1 cellular context compared by ENCODE assay signal in the genomic region with DNA sequence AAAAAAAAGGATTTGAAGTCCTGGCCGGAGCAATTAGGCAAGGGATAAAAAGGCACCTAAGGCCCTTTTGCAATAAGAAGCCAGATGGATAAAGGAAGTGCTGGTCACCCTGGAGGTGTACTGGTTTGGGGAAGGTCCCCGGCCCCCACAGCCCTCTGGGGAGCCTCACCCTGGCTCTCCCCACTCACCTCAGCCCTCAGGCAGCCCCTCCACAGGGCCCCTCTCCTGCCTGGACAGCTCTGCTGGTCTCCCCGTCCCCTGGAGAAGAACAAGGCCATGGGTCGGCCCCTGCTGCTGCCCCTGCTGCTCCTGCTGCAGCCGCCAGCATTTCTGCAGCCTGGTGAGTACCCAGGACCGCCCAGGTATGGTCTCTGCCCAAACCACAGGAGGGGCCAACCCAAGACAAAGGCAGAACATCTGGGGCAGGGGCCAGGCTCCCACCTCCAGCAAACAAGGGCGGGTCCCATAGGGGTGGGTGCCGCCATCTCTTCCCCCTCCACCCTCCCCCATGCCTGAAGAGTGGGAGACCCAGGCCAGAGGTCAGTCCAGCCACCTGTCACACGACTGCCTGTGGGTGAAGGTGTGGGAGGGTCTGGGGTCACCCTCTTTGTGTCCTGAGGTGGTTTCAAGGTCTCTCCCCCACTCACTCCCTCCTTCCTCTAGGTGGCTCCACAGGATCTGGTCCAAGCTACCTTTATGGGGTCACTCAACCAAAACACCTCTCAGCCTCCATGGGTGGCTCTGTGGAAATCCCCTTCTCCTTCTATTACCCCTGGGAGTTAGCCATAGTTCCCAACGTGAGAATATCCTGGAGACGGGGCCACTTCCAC.
A peak's percentile ranks its signal among the peaks of the same experiment; 100 is the strongest.
TF ChIP-seq lines count a peak whose summit lies in the region.

A gene (plus strand): TSS at position 91 of the 830 bp plus-strand sequence. CDS start 186 bp downstream, at position 277.

TF ChIP-seq in GM12878, 131 proteins besides CTCF, POLR2A, EP300 and RAD21 (continues in another document):
- TF ChIP-seq, protein P1, sequence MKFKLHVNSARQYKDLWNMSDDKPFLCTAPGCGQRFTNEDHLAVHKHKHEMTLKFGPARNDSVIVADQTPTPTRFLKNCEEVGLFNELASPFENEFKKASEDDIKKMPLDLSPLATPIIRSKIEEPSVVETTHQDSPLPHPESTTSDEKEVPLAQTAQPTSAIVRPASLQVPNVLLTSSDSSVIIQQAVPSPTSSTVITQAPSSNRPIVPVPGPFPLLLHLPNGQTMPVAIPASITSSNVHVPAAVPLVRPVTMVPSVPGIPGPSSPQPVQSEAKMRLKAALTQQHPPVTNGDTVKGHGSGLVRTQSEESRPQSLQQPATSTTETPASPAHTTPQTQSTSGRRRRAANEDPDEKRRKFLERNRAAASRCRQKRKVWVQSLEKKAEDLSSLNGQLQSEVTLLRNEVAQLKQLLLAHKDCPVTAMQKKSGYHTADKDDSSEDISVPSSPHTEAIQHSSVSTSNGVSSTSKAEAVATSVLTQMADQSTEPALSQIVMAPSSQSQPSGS (IDR thresholded peaks at IDR 0.05; ENCODE audit: low read length) = no peak
- TF ChIP-seq NBN (IDR thresholded peaks at IDR 0.05) (peak; percentile 27; the same call in 1 of the 2 replicates), BRCA1 (IDR thresholded peaks at IDR 0.05; ENCODE audit: low read depth, low read length) (no peak), PAX5 (IDR thresholded peaks at IDR 0.05; ENCODE audit: borderline replicate concordance, low read depth, low read length) (peak; percentile 46; the same call in 1 of the 2 replicates), ZNF384 (IDR thresholded peaks at IDR 0.05; ENCODE audit: borderline replicate concordance, low read depth, low read length) (no peak), MXI1 (IDR thresholded peaks at IDR 0.05; ENCODE audit: low read depth, low read length) (no peak), TBL1XR1 (IDR thresholded peaks at IDR 0.05; ENCODE audit: low read depth, low read length) (no peak), MEF2B (IDR thresholded peaks at IDR 0.05; ENCODE audit: partially characterized antibody, poor library complexity, severe bottlenecking) (peak; percentile 92), SPI1 (IDR thresholded peaks at IDR 0.05; ENCODE audit: borderline replicate concordance, insufficient read depth, low read depth, low read length) (no peak), SREBF2 (IDR thresholded peaks at IDR 0.05; ENCODE audit: low read length) (no peak), SP1 (IDR thresholded peaks at IDR 0.05; ENCODE audit: low read depth, low read length) (no peak), YBX1 (IDR thresholded peaks at IDR 0.05) (no peak), RCOR1 (conservative IDR thresholded peaks at IDR 0.05; ENCODE audit: low read depth, low read length) (no peak), ZNF24 (IDR thresholded peaks at IDR 0.05) (no peak), PAX8 (IDR thresholded peaks at IDR 0.05) (no peak), IKZF2 (IDR thresholded peaks at IDR 0.05) (peak in 1 of 2 experiments; percentile 64; a peak in 2 of 4 replicates), POLR2AphosphoS2 (IDR thresholded peaks at IDR 0.05; ENCODE audit: low read depth, low read length) (no peak), MYC (IDR thresholded peaks at IDR 0.05; ENCODE audit: insufficient read depth, insufficient read length, insufficient replicate concordance, low read length, severe bottlenecking) (no peak), BACH1 (IDR thresholded peaks at IDR 0.05; ENCODE audit: borderline replicate concordance) (no peak), MTA3 (IDR thresholded peaks at IDR 0.05; ENCODE audit: borderline replicate concordance, low read length) (no peak), SIN3A (IDR thresholded peaks at IDR 0.05; ENCODE audit: low read depth, low read length) (no peak), BHLHE40 (IDR thresholded peaks at IDR 0.05; ENCODE audit: borderline replicate concordance in 1 of 2, low read depth in 2 of 2, low read length in 1 of 2) (peak in 1 of 2 experiments; percentile 20; a peak in 1 of 4 replicates), KAT2A (conservative IDR thresholded peaks at IDR 0.05; ENCODE audit: control insufficient read depth, low read depth, low read length) (no peak), EED (IDR thresholded peaks at IDR 0.05; ENCODE audit: low read depth) (no peak), RELA (IDR thresholded peaks at IDR 0.05; ENCODE audit: borderline replicate concordance, partially characterized antibody) (peak; percentile 90), NFXL1 (IDR thresholded peaks at IDR 0.05; ENCODE audit: borderline replicate concordance) (no peak), EZH2 (IDR thresholded peaks at IDR 0.05; ENCODE audit: borderline replicate concordance, control insufficient read depth, low read depth, low read length) (no peak), ZBED1 (IDR thresholded peaks at IDR 0.05; ENCODE audit: borderline replicate concordance) (no peak), NFYA (IDR thresholded peaks at IDR 0.05; ENCODE audit: borderline replicate concordance, low read depth, low read length) (no peak), SUZ12 (IDR thresholded peaks at IDR 0.05; ENCODE audit: unreplicated experiment) (no peak)
- TF ChIP-seq, protein P2, sequence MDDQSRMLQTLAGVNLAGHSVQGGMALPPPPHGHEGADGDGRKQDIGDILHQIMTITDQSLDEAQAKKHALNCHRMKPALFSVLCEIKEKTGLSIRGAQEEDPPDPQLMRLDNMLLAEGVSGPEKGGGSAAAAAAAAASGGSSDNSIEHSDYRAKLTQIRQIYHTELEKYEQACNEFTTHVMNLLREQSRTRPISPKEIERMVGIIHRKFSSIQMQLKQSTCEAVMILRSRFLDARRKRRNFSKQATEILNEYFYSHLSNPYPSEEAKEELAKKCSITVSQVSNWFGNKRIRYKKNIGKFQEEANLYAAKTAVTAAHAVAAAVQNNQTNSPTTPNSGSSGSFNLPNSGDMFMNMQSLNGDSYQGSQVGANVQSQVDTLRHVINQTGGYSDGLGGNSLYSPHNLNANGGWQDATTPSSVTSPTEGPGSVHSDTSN (IDR thresholded peaks at IDR 0.05; ENCODE audit: insufficient replicate concordance, low read depth, low read length) = no peak
- TF ChIP-seq, protein P3, sequence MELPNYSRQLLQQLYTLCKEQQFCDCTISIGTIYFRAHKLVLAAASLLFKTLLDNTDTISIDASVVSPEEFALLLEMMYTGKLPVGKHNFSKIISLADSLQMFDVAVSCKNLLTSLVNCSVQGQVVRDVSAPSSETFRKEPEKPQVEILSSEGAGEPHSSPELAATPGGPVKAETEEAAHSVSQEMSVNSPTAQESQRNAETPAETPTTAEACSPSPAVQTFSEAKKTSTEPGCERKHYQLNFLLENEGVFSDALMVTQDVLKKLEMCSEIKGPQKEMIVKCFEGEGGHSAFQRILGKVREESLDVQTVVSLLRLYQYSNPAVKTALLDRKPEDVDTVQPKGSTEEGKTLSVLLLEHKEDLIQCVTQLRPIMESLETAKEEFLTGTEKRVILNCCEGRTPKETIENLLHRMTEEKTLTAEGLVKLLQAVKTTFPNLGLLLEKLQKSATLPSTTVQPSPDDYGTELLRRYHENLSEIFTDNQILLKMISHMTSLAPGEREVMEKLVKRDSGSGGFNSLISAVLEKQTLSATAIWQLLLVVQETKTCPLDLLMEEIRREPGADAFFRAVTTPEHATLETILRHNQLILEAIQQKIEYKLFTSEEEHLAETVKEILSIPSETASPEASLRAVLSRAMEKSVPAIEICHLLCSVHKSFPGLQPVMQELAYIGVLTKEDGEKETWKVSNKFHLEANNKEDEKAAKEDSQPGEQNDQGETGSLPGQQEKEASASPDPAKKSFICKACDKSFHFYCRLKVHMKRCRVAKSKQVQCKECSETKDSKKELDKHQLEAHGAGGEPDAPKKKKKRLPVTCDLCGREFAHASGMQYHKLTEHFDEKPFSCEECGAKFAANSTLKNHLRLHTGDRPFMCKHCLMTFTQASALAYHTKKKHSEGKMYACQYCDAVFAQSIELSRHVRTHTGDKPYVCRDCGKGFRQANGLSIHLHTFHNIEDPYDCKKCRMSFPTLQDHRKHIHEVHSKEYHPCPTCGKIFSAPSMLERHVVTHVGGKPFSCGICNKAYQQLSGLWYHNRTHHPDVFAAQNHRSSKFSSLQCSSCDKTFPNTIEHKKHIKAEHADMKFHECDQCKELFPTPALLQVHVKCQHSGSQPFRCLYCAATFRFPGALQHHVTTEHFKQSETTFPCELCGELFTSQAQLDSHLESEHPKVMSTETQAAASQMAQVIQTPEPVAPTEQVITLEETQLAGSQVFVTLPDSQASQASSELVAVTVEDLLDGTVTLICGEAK (IDR thresholded peaks at IDR 0.05; ENCODE audit: borderline replicate concordance) = no peak
- TF ChIP-seq, protein P4, sequence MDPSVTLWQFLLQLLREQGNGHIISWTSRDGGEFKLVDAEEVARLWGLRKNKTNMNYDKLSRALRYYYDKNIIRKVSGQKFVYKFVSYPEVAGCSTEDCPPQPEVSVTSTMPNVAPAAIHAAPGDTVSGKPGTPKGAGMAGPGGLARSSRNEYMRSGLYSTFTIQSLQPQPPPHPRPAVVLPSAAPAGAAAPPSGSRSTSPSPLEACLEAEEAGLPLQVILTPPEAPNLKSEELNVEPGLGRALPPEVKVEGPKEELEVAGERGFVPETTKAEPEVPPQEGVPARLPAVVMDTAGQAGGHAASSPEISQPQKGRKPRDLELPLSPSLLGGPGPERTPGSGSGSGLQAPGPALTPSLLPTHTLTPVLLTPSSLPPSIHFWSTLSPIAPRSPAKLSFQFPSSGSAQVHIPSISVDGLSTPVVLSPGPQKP (IDR thresholded peaks at IDR 0.05; ENCODE audit: low read depth, low read length) = no peak
- TF ChIP-seq, protein P5, sequence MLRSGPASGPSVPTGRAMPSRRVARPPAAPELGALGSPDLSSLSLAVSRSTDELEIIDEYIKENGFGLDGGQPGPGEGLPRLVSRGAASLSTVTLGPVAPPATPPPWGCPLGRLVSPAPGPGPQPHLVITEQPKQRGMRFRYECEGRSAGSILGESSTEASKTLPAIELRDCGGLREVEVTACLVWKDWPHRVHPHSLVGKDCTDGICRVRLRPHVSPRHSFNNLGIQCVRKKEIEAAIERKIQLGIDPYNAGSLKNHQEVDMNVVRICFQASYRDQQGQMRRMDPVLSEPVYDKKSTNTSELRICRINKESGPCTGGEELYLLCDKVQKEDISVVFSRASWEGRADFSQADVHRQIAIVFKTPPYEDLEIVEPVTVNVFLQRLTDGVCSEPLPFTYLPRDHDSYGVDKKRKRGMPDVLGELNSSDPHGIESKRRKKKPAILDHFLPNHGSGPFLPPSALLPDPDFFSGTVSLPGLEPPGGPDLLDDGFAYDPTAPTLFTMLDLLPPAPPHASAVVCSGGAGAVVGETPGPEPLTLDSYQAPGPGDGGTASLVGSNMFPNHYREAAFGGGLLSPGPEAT (IDR thresholded peaks at IDR 0.05; ENCODE audit: low read depth) = peak; percentile 86
- TF ChIP-seq, protein P6, sequence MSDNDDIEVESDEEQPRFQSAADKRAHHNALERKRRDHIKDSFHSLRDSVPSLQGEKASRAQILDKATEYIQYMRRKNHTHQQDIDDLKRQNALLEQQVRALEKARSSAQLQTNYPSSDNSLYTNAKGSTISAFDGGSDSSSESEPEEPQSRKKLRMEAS (IDR thresholded peaks at IDR 0.05; ENCODE audit: low read depth, low read length) = no peak
- TF ChIP-seq, protein P7, sequence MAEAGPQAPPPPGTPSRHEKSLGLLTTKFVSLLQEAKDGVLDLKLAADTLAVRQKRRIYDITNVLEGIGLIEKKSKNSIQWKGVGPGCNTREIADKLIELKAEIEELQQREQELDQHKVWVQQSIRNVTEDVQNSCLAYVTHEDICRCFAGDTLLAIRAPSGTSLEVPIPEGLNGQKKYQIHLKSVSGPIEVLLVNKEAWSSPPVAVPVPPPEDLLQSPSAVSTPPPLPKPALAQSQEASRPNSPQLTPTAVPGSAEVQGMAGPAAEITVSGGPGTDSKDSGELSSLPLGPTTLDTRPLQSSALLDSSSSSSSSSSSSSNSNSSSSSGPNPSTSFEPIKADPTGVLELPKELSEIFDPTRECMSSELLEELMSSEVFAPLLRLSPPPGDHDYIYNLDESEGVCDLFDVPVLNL (IDR thresholded peaks at IDR 0.05; ENCODE audit: low read depth, low read length) = no peak
- TF ChIP-seq, protein P8, sequence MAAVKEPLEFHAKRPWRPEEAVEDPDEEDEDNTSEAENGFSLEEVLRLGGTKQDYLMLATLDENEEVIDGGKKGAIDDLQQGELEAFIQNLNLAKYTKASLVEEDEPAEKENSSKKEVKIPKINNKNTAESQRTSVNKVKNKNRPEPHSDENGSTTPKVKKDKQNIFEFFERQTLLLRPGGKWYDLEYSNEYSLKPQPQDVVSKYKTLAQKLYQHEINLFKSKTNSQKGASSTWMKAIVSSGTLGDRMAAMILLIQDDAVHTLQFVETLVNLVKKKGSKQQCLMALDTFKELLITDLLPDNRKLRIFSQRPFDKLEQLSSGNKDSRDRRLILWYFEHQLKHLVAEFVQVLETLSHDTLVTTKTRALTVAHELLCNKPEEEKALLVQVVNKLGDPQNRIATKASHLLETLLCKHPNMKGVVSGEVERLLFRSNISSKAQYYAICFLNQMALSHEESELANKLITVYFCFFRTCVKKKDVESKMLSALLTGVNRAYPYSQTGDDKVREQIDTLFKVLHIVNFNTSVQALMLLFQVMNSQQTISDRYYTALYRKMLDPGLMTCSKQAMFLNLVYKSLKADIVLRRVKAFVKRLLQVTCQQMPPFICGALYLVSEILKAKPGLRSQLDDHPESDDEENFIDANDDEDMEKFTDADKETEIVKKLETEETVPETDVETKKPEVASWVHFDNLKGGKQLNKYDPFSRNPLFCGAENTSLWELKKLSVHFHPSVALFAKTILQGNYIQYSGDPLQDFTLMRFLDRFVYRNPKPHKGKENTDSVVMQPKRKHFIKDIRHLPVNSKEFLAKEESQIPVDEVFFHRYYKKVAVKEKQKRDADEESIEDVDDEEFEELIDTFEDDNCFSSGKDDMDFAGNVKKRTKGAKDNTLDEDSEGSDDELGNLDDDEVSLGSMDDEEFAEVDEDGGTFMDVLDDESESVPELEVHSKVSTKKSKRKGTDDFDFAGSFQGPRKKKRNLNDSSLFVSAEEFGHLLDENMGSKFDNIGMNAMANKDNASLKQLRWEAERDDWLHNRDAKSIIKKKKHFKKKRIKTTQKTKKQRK (IDR thresholded peaks at IDR 0.05; ENCODE audit: low read depth, low read length) = no peak
- TF ChIP-seq, protein P9, sequence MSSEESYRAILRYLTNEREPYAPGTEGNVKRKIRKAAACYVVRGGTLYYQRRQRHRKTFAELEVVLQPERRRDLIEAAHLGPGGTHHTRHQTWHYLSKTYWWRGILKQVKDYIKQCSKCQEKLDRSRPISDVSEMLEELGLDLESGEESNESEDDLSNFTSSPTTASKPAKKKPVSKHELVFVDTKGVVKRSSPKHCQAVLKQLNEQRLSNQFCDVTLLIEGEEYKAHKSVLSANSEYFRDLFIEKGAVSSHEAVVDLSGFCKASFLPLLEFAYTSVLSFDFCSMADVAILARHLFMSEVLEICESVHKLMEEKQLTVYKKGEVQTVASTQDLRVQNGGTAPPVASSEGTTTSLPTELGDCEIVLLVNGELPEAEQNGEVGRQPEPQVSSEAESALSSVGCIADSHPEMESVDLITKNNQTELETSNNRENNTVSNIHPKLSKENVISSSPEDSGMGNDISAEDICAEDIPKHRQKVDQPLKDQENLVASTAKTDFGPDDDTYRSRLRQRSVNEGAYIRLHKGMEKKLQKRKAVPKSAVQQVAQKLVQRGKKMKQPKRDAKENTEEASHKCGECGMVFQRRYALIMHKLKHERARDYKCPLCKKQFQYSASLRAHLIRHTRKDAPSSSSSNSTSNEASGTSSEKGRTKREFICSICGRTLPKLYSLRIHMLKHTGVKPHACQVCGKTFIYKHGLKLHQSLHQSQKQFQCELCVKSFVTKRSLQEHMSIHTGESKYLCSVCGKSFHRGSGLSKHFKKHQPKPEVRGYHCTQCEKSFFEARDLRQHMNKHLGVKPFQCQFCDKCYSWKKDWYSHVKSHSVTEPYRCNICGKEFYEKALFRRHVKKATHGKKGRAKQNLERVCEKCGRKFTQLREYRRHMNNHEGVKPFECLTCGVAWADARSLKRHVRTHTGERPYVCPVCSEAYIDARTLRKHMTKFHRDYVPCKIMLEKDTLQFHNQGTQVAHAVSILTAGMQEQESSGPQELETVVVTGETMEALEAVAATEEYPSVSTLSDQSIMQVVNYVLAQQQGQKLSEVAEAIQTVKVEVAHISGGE (CRISPR knock-in tag; IDR thresholded peaks at IDR 0.05) = no peak
